Comparison of ENCODE assay signal across 34 cellular contexts in the genomic region with DNA sequence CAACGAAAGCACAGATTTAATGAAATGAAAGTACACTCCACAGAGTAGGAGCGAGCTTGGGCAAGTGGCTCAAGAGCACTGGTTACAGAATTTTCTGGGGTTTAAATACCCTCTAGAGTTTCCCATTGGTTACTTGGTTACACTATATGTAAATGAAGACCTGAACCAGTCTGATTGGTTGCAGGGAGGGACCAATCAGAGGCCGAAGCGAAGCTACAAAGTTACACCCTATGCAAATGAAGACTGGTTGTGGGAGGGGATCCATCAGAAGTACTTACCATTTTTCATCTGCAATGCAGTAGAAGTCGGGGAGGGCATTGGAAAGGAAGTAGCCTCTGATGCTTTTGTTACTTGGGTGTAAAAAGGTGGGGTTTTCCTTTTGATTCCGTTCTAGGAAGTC.
"Had no signal": no experiment of that assay in that cellular context is flagged by ENCODE, and none has a peak within 500 bp of the region (broad histone marks: within the 10 kb centered on the region; RNA-seq: fewer than 3 reads in every experiment).

No MANE protein-coding gene starts in this region.

- H3K4me3 ChIP-seq: MG63 had no signal

- H3K27me3 ChIP-seq: MG63 had no signal

- H3K9me3 ChIP-seq: MG63 had no signal

- DNase-seq: Karpas-422, Kasumi-1, MG63, MM.1S, NCI-H1048, NCI-H1092, NCI-H1092 treated with DMSO at 0.1 percent for 48 hours, NCI-H1105, NCI-H1105 treated with DMSO at 0.1 percent for 48 hours, NCI-H1417, NCI-H1417 treated with DMSO at 0.1 percent for 48 hours, NCI-H1436, NCI-H1436 treated with DMSO at 0.1 percent for 48 hours, NCI-H146, NCI-H1694, NCI-H1694 treated with DMSO at 0.1 percent for 48 hours, NCI-H187, NCI-H187 treated with DMSO at 0.1 percent for 48 hours, NCI-H1930, NCI-H2029, NCI-H2029 treated with DMSO at 0.1 percent for 48 hours, NCI-H2081, NCI-H2081 treated with DMSO at 0.1 percent for 48 hours, NCI-H2107, NCI-H2171, NCI-H2171 treated with DMSO at 0.1 percent for 48 hours, NCI-H2227 treated with DMSO at 0.1 percent for 48 hours, NCI-H226, NCI-H345, NCI-H446, NCI-H446 treated with DMSO at 0.1 percent for 48 hours, NCI-H510A, NCI-H510A treated with DMSO at 0.1 percent for 48 hours, NCI-H524 treated with DMSO at 0.1 percent for 48 hours had no signal

- H3K36me3 ChIP-seq: MG63 had no signal
